ENCODE assay signal across 2 cellular contexts in the genomic region with DNA sequence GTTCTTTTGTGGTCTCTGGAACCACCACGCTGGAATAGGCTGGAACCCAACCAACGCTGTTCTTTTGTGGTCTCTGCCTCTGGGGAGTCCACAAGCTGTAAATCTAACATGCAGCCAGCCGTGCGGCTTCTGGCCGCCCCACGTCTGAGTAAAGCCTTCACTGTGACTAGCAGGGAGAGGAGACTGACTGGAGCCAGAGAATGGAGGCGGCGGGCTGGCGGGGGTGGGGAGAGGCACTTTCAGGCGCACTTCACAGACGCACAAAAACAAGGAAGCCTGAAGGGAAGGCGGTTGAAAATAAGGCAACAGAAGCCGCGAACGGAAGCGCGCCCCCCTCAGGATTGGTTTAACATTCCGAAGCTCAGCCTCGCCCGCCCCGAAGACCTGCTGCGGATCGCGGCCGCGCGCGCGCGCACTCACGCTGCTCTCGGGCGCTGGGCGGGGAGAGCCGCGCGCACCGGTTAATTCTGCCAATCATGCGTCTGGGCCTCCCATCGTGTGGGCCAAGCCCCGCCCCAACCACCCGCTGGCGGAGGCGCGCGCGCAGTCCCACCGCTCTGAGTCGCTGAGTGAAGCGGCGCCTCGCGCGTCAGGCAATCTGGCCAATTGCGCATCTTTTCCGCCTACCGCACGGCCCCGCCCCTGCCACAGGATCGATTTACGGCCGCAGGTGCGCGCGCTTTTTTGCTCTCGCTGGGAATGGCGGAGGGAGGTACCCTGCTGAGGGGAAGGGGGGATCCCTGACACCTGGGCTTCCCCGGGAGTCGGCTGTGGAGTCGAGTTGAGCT.
TF ChIP-seq lines count a peak whose summit lies in the region.

A gene with protein sequence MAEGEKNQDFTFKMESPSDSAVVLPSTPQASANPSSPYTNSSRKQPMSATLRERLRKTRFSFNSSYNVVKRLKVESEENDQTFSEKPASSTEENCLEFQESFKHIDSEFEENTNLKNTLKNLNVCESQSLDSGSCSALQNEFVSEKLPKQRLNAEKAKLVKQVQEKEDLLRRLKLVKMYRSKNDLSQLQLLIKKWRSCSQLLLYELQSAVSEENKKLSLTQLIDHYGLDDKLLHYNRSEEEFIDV (plus strand): TSS at position 687 of the 788 bp plus-strand sequence. CDS start 13 bp downstream, at position 700.

TF ChIP-seq in HCT116, 20 proteins besides CTCF, POLR2A, EP300 and RAD21 (continued from another document):
- TF ChIP-seq, protein P1, sequence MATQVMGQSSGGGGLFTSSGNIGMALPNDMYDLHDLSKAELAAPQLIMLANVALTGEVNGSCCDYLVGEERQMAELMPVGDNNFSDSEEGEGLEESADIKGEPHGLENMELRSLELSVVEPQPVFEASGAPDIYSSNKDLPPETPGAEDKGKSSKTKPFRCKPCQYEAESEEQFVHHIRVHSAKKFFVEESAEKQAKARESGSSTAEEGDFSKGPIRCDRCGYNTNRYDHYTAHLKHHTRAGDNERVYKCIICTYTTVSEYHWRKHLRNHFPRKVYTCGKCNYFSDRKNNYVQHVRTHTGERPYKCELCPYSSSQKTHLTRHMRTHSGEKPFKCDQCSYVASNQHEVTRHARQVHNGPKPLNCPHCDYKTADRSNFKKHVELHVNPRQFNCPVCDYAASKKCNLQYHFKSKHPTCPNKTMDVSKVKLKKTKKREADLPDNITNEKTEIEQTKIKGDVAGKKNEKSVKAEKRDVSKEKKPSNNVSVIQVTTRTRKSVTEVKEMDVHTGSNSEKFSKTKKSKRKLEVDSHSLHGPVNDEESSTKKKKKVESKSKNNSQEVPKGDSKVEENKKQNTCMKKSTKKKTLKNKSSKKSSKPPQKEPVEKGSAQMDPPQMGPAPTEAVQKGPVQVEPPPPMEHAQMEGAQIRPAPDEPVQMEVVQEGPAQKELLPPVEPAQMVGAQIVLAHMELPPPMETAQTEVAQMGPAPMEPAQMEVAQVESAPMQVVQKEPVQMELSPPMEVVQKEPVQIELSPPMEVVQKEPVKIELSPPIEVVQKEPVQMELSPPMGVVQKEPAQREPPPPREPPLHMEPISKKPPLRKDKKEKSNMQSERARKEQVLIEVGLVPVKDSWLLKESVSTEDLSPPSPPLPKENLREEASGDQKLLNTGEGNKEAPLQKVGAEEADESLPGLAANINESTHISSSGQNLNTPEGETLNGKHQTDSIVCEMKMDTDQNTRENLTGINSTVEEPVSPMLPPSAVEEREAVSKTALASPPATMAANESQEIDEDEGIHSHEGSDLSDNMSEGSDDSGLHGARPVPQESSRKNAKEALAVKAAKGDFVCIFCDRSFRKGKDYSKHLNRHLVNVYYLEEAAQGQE (IDR thresholded peaks at IDR 0.05; ENCODE audit: low read depth): no peak
- no peak for TF ChIP-seq SP1 (IDR thresholded peaks at IDR 0.05; ENCODE audit: low read depth)
- TF ChIP-seq, protein P2, sequence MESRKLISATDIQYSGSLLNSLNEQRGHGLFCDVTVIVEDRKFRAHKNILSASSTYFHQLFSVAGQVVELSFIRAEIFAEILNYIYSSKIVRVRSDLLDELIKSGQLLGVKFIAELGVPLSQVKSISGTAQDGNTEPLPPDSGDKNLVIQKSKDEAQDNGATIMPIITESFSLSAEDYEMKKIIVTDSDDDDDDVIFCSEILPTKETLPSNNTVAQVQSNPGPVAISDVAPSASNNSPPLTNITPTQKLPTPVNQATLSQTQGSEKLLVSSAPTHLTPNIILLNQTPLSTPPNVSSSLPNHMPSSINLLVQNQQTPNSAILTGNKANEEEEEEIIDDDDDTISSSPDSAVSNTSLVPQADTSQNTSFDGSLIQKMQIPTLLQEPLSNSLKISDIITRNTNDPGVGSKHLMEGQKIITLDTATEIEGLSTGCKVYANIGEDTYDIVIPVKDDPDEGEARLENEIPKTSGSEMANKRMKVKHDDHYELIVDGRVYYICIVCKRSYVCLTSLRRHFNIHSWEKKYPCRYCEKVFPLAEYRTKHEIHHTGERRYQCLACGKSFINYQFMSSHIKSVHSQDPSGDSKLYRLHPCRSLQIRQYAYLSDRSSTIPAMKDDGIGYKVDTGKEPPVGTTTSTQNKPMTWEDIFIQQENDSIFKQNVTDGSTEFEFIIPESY (IDR thresholded peaks at IDR 0.05; ENCODE audit: extremely low read depth, insufficient replicate concordance, low read length): peak; percentile 73
- TF ChIP-seq POLR2AphosphoS5 (IDR thresholded peaks at IDR 0.05; ENCODE audit: low read depth, low read length): peak; percentile 99
- TF ChIP-seq FOSL1 (IDR thresholded peaks at IDR 0.05; ENCODE audit: low read depth): no peak
- no peak for TF ChIP-seq EZH2 (IDR thresholded peaks at IDR 0.05)
- TF ChIP-seq CBX3 (IDR thresholded peaks at IDR 0.05; ENCODE audit: low read depth): no peak
- TF ChIP-seq, protein P3, sequence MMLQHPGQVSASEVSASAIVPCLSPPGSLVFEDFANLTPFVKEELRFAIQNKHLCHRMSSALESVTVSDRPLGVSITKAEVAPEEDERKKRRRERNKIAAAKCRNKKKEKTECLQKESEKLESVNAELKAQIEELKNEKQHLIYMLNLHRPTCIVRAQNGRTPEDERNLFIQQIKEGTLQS (IDR thresholded peaks at IDR 0.05): no peak
- no peak for TF ChIP-seq EGR1 (IDR thresholded peaks at IDR 0.05; ENCODE audit: low read depth)
- peak; percentile 92 for TF ChIP-seq YY1 (IDR thresholded peaks at IDR 0.05; ENCODE audit: extremely low read depth, insufficient replicate concordance, low read depth, low read length)
- TF ChIP-seq SRF (IDR thresholded peaks at IDR 0.05; ENCODE audit: low read depth): no peak
- no peak for TF ChIP-seq ZFX (IDR thresholded peaks at IDR 0.05)
- TF ChIP-seq SIN3A (IDR thresholded peaks at IDR 0.05; ENCODE audit: low read depth): no peak

TF ChIP-seq in neural cell, 6 proteins besides CTCF, POLR2A, EP300 and RAD21 (continued from another document):
- TF ChIP-seq, protein P1 (IDR thresholded peaks at IDR 0.05; ENCODE audit: borderline replicate concordance): peak; percentile 66
- TF ChIP-seq TAF1 (IDR thresholded peaks at IDR 0.05; ENCODE audit: low read depth): peak; percentile 46
- peak; percentile 69 for TF ChIP-seq POLR2AphosphoS5 (IDR thresholded peaks at IDR 0.05)
- peak; percentile 62 for TF ChIP-seq MXI1 (conservative IDR thresholded peaks at IDR 0.05; ENCODE audit: poor library complexity, severe bottlenecking)
